ENCODE assay signal across 2 cellular contexts in genomic region chr5:132947661-132948060, GRCh38.
TF ChIP-seq lines count a peak whose summit lies in the region.

No MANE protein-coding gene starts in this region.

TF ChIP-seq in IMR-90, 13 proteins besides CTCF, POLR2A, EP300 and RAD21:
- TF ChIP-seq FOS (IDR thresholded peaks at IDR 0.05; ENCODE audit: low read depth, low read length) (no peak), NFE2L2 (IDR thresholded peaks at IDR 0.05; ENCODE audit: low read depth, low read length) (no peak), MAZ (IDR thresholded peaks at IDR 0.05; ENCODE audit: borderline replicate concordance, low read depth, low read length) (no peak), RCOR1 (IDR thresholded peaks at IDR 0.05; ENCODE audit: insufficient replicate concordance, low read length) (no peak), CEBPB (IDR thresholded peaks at IDR 0.05; ENCODE audit: low read depth, low read length) (no peak), RFX5 (IDR thresholded peaks at IDR 0.05; ENCODE audit: low read depth, low read length) (no peak), CHD1 (IDR thresholded peaks at IDR 0.05; ENCODE audit: low read depth, low read length) (no peak), ELK1 (IDR thresholded peaks at IDR 0.05; ENCODE audit: borderline replicate concordance, low read depth, low read length) (no peak), MAFK (IDR thresholded peaks at IDR 0.05; ENCODE audit: low read depth, low read length) (no peak), SMC3 (IDR thresholded peaks at IDR 0.05; ENCODE audit: low read depth, low read length) (no peak), USF2 (IDR thresholded peaks at IDR 0.05; ENCODE audit: low read depth, low read length) (no peak), BHLHE40 (IDR thresholded peaks at IDR 0.05; ENCODE audit: low read depth, low read length) (no peak), MXI1 (IDR thresholded peaks at IDR 0.05; ENCODE audit: borderline replicate concordance, low read depth, low read length) (no peak)

TF ChIP-seq in endothelial cell of umbilical vein, 7 proteins besides CTCF, POLR2A, EP300 and RAD21:
- TF ChIP-seq POLR2AphosphoS5 (IDR thresholded peaks at IDR 0.05; ENCODE audit: insufficient read depth, low read depth, low read length) (peak; percentile 41), FOS (IDR thresholded peaks at IDR 0.05; ENCODE audit: borderline replicate concordance, insufficient read depth, low read length) (peak; percentile 10), JUN (IDR thresholded peaks at IDR 0.05; ENCODE audit: borderline replicate concordance, insufficient read depth, insufficient read length, low read depth) (peak; percentile 57), MAX (IDR thresholded peaks at IDR 0.05; ENCODE audit: insufficient read depth, insufficient read length) (no peak)
TF ChIP-seq in endothelial cell of umbilical vein: peak in this region for 3.
